ENCODE assay signal across 1 cellular context in genomic region chr2:55111570-55112228, GRCh38.
TF ChIP-seq lines count a peak whose summit lies in the region.

No MANE protein-coding gene starts in this region.

TF ChIP-seq in HepG2, 621 proteins besides CTCF, POLR2A, EP300 and RAD21 (continued from another document and continues in another):
- TF ChIP-seq ETV5 (CRISPR knock-in tag; IDR thresholded peaks at IDR 0.05; ENCODE audit: borderline replicate concordance) (peak; percentile 15; the same call in 1 of the 2 replicates), ZNF598 (CRISPR knock-in tag; IDR thresholded peaks at IDR 0.05; ENCODE audit: borderline replicate concordance) (no peak), POGK (CRISPR knock-in tag; conservative IDR thresholded peaks at IDR 0.05) (0 out of 2 replicates have a peak, but pooled peaks have one; percentile 3), ZNF335 (CRISPR knock-in tag; IDR thresholded peaks at IDR 0.05) (peak; percentile 76; the same call in 1 of the 2 replicates), ZSCAN29 (CRISPR knock-in tag; conservative IDR thresholded peaks at IDR 0.05) (peak; percentile 79), ZNF205 (CRISPR knock-in tag; IDR thresholded peaks at IDR 0.05) (0 out of 2 replicates have a peak, but pooled peaks have one; percentile 5), MEF2D (CRISPR knock-in tag; IDR thresholded peaks at IDR 0.05) (peak; percentile 44; the same call in 1 of the 2 replicates), AHR (CRISPR knock-in tag; IDR thresholded peaks at IDR 0.05) (peak; percentile 21; the same call in 1 of the 2 replicates), YEATS2 (CRISPR knock-in tag; IDR thresholded peaks at IDR 0.05; ENCODE audit: borderline replicate concordance) (no peak), HDAC2 (CRISPR knock-in tag; IDR thresholded peaks at IDR 0.05) (0 out of 2 replicates have a peak, but pooled peaks have one; percentile 44), FOXA3 (CRISPR knock-in tag; IDR thresholded peaks at IDR 0.05) (peak; percentile 32; the same call in 1 of the 2 replicates), KDM5B (CRISPR knock-in tag; IDR thresholded peaks at IDR 0.05; ENCODE audit: borderline replicate concordance) (peak; percentile 41; the same call in 1 of the 2 replicates), MXD4 (CRISPR knock-in tag; IDR thresholded peaks at IDR 0.05) (peak; percentile 30; the same call in 1 of the 2 replicates), SOX13 (IDR thresholded peaks at IDR 0.05) (no peak), SOX13 (CRISPR knock-in tag; conservative IDR thresholded peaks at IDR 0.05 in 1 of 2, IDR thresholded peaks at IDR 0.05 in 1 of 2) (no peak), ZFP91 (CRISPR knock-in tag; IDR thresholded peaks at IDR 0.05; ENCODE audit: borderline replicate concordance) (0 out of 2 replicates have a peak, but pooled peaks have one; percentile 12), ELF3 (CRISPR knock-in tag; IDR thresholded peaks at IDR 0.05) (0 out of 2 replicates have a peak, but pooled peaks have one; percentile 30), ZNF644 (CRISPR knock-in tag; IDR thresholded peaks at IDR 0.05; ENCODE audit: low read depth) (peak; percentile 88), SMAD1 (CRISPR knock-in tag; IDR thresholded peaks at IDR 0.05; ENCODE audit: borderline replicate concordance, low read depth) (0 out of 2 replicates have a peak, but pooled peaks have one; percentile 48), ZNF747 (CRISPR knock-in tag; IDR thresholded peaks at IDR 0.05; ENCODE audit: borderline replicate concordance) (no peak), DNMT1 (CRISPR knock-in tag; IDR thresholded peaks at IDR 0.05) (no peak), NFE2L2 (IDR thresholded peaks at IDR 0.05; ENCODE audit: low read length) (peak; percentile 83), NCOA2 (CRISPR knock-in tag; IDR thresholded peaks at IDR 0.05) (no peak), MIER3 (CRISPR knock-in tag; IDR thresholded peaks at IDR 0.05; ENCODE audit: borderline replicate concordance) (0 out of 2 replicates have a peak, but pooled peaks have one; percentile 22), PAWR (CRISPR knock-in tag; IDR thresholded peaks at IDR 0.05; ENCODE audit: borderline replicate concordance) (no peak), ZNF605 (CRISPR knock-in tag; IDR thresholded peaks at IDR 0.05) (peak; percentile 77; the same call in 1 of the 2 replicates), FOSL2 (CRISPR knock-in tag; IDR thresholded peaks at IDR 0.05) (peak; percentile 98), HNRNPH1 (optimal IDR thresholded peaks at IDR 0.05; ENCODE audit: low read depth, low read length) (no peak), PHF8 (CRISPR knock-in tag; IDR thresholded peaks at IDR 0.05) (0 out of 2 replicates have a peak, but pooled peaks have one; percentile 21), TBX3 (IDR thresholded peaks at IDR 0.05; ENCODE audit: borderline replicate concordance) (no peak), ZNF329 (CRISPR knock-in tag; IDR thresholded peaks at IDR 0.05; ENCODE audit: low read depth) (no peak), TEAD3 (CRISPR knock-in tag; optimal IDR thresholded peaks at IDR 0.05; ENCODE audit: borderline replicate concordance) (peak; percentile 42), ZSCAN9 (CRISPR knock-in tag; IDR thresholded peaks at IDR 0.05; ENCODE audit: borderline replicate concordance) (0 out of 2 replicates have a peak, but pooled peaks have one; percentile 51), TMF1 (CRISPR knock-in tag; IDR thresholded peaks at IDR 0.05; ENCODE audit: low read depth) (no peak), RNF2 (conservative IDR thresholded peaks at IDR 0.05; ENCODE audit: low read depth) (peak; percentile 84; the same call in 1 of the 2 replicates), HMGXB3 (CRISPR knock-in tag; IDR thresholded peaks at IDR 0.05; ENCODE audit: borderline replicate concordance) (0 out of 2 replicates have a peak, but pooled peaks have one; percentile 53), LCORL (IDR thresholded peaks at IDR 0.05) (no peak), LCORL (CRISPR knock-in tag; IDR thresholded peaks at IDR 0.05) (peak; percentile 71), TFE3 (CRISPR knock-in tag; IDR thresholded peaks at IDR 0.05) (peak; percentile 79), JUND (CRISPR knock-in tag; IDR thresholded peaks at IDR 0.05) (0 out of 2 replicates have a peak, but pooled peaks have one; percentile 60), MAFK (conservative IDR thresholded peaks at IDR 0.05 in 1 of 2, IDR thresholded peaks at IDR 0.05 in 1 of 2; ENCODE audit: low read length in 2 of 2) (peak; percentile 30 to 39; a peak in 1 of 4 replicates), HOXA7 (CRISPR knock-in tag; IDR thresholded peaks at IDR 0.05) (no peak), PRMT3 (CRISPR knock-in tag; IDR thresholded peaks at IDR 0.05; ENCODE audit: borderline replicate concordance, low read depth) (no peak)
- TF ChIP-seq, protein P1, sequence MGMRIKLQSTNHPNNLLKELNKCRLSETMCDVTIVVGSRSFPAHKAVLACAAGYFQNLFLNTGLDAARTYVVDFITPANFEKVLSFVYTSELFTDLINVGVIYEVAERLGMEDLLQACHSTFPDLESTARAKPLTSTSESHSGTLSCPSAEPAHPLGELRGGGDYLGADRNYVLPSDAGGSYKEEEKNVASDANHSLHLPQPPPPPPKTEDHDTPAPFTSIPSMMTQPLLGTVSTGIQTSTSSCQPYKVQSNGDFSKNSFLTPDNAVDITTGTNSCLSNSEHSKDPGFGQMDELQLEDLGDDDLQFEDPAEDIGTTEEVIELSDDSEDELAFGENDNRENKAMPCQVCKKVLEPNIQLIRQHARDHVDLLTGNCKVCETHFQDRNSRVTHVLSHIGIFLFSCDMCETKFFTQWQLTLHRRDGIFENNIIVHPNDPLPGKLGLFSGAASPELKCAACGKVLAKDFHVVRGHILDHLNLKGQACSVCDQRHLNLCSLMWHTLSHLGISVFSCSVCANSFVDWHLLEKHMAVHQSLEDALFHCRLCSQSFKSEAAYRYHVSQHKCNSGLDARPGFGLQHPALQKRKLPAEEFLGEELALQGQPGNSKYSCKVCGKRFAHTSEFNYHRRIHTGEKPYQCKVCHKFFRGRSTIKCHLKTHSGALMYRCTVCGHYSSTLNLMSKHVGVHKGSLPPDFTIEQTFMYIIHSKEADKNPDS (CRISPR knock-in tag; IDR thresholded peaks at IDR 0.05): no peak
- TF ChIP-seq, protein P2, sequence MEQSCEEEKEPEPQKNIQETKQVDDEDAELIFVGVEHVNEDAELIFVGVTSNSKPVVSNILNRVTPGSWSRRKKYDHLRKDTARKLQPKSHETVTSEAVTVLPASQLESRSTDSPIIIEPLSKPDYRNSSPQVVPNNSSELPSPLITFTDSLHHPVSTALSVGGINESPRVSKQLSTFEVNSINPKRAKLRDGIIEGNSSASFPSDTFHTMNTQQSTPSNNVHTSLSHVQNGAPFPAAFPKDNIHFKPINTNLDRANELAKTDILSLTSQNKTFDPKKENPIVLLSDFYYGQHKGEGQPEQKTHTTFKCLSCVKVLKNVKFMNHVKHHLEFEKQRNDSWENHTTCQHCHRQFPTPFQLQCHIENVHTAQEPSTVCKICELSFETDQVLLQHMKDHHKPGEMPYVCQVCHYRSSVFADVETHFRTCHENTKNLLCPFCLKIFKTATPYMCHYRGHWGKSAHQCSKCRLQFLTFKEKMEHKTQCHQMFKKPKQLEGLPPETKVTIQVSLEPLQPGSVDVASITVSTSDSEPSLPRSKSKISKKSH (CRISPR knock-in tag; IDR thresholded peaks at IDR 0.05; ENCODE audit: borderline replicate concordance): no peak
- TF ChIP-seq, protein P3, sequence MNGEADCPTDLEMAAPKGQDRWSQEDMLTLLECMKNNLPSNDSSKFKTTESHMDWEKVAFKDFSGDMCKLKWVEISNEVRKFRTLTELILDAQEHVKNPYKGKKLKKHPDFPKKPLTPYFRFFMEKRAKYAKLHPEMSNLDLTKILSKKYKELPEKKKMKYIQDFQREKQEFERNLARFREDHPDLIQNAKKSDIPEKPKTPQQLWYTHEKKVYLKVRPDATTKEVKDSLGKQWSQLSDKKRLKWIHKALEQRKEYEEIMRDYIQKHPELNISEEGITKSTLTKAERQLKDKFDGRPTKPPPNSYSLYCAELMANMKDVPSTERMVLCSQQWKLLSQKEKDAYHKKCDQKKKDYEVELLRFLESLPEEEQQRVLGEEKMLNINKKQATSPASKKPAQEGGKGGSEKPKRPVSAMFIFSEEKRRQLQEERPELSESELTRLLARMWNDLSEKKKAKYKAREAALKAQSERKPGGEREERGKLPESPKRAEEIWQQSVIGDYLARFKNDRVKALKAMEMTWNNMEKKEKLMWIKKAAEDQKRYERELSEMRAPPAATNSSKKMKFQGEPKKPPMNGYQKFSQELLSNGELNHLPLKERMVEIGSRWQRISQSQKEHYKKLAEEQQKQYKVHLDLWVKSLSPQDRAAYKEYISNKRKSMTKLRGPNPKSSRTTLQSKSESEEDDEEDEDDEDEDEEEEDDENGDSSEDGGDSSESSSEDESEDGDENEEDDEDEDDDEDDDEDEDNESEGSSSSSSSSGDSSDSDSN (CRISPR knock-in tag; IDR thresholded peaks at IDR 0.05): no peak
- TF ChIP-seq, protein P4, sequence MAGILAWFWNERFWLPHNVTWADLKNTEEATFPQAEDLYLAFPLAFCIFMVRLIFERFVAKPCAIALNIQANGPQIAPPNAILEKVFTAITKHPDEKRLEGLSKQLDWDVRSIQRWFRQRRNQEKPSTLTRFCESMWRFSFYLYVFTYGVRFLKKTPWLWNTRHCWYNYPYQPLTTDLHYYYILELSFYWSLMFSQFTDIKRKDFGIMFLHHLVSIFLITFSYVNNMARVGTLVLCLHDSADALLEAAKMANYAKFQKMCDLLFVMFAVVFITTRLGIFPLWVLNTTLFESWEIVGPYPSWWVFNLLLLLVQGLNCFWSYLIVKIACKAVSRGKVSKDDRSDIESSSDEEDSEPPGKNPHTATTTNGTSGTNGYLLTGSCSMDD (CRISPR knock-in tag; IDR thresholded peaks at IDR 0.05): no peak
- TF ChIP-seq, protein P5, sequence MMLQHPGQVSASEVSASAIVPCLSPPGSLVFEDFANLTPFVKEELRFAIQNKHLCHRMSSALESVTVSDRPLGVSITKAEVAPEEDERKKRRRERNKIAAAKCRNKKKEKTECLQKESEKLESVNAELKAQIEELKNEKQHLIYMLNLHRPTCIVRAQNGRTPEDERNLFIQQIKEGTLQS (CRISPR knock-in tag; IDR thresholded peaks at IDR 0.05): peak; percentile 91
